ENCODE assay signal across 20 cellular contexts in the genomic region with DNA sequence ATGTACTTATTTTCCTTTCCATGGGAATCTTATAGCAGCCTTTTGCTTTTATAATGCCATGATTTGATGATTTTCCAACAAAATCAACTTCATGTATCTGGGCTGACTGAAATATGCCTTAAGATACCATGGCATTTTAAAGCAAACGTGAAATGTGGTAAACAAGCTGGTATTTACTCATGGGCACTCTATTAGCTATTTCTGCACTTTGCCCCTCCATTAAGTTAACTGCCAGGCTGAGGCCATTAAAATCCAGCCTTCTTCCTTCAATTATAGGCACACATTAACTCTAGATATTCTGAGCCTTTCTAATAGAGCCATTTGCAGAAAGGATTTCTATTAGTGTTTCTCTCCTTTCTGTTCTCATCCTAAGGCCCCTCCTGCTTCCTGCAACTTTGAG. TPM values are rescaled to one million over a fixed set of nuclear protein-coding genes. Genes with fewer than 3 reads are reported as not detected.
DNase-seq lines count a peak whose midpoint lies in the region; ATAC-seq, FAIRE-seq and TF ChIP-seq lines count a peak whose summit lies in the region.
"Had no signal": no experiment of that assay in that cellular context is flagged by ENCODE, and none has a peak within 500 bp of the region (broad histone marks: within the 10 kb centered on the region; RNA-seq: fewer than 3 reads in every experiment).

No MANE protein-coding gene starts in this region.

- peak overlapping the region; percentile 80 for H3K4me2 ChIP-seq in GM23338
- peak overlapping the region; percentile 40 for H3K4me2 ChIP-seq in neural cell (ENCODE audit: low read length)

- H3K4me3 ChIP-seq in GM23338 (peak overlapping the region; percentile 72), epithelial cell of proximal tubule (ENCODE audit: low read depth, low read length) (peak overlapping the region; percentile 60), neural cell (ENCODE audit: low read length) (peak overlapping the region; percentile 71)

- TF ChIP-seq EP300 in neural cell (conservative IDR thresholded peaks at IDR 0.05; ENCODE audit: poor library complexity, severe bottlenecking) = no peak

- peaks cover 28% of the 10 kb centered on the region for H3K27me3 Mint-ChIP-seq in GM23338 (ENCODE audit: insufficient read depth, low read depth, poor library complexity)

- H3F3A ChIP-seq in GM23338 (replicated peaks; ENCODE audit: low read depth) = no peaks in the 10 kb centered on the region
- no peaks in the 10 kb centered on the region for H3F3A ChIP-seq in neural cell (ENCODE audit: insufficient read depth, low read length, poor library complexity, severe bottlenecking)

- H3K36me3 ChIP-seq in GM23338 (ENCODE audit: insufficient read depth) = no peaks in the 10 kb centered on the region
- H3K36me3 ChIP-seq in neural cell (ENCODE audit: insufficient read depth, low read length) = no peaks in the 10 kb centered on the region
- H3K36me3 ChIP-seq: BE2C had no signal

- H3K9ac ChIP-seq in neural cell (ENCODE audit: low read length) = no peak overlapping the region

- peak overlapping the region; percentile 81 for H3K4me3 Mint-ChIP-seq in GM23338
- H3K4me3 Mint-ChIP-seq: activated CD8-positive, alpha-beta T cell treated with anti-CD3 and anti-CD28 coated beads for 36 hours; stimulated activated effector memory CD8-positive, alpha-beta T cell treated with anti-CD3 and anti-CD28 coated beads, Interleukin-12 subunit alpha, Interleukin-12 subunit beta, amount 100 ng/mL, for 72 hours had no signal

- no peak for DNase-seq in GM23338 (ENCODE audit: low spot score)
- peak; percentile 89 for DNase-seq in NCI-H2227 treated with DMSO at 0.1 percent for 48 hours (lab: John Stamatoyannopoulos, UW)
- DNase-seq in epithelial cell of proximal tubule (ENCODE audit: low read depth) = no peak
- no peak for DNase-seq in D721Med (ENCODE audit: insufficient read length, low spot score)
- no peak for DNase-seq in superior temporal gyrus (ENCODE audit: extremely low spot score)
- DNase-seq: activated CD8-positive, alpha-beta T cell treated with anti-CD3 and anti-CD28 coated beads for 36 hours; activated effector memory CD4-positive, alpha-beta T cell treated with Interleukin-2 at 50 U/mL for 16 hours; DMS79; MV-4-11; NCI-H510A; stimulated activated CD4-positive, alpha-beta T cell treated with anti-CD3 and anti-CD28 coated beads, Interleukin-4, amount 100 ng/mL, for 1 hour had no signal

- H3K9me2 ChIP-seq in GM23338 (ENCODE audit: insufficient read depth) (no peaks in the 10 kb centered on the region), neural cell (ENCODE audit: insufficient read depth, low read length) (no peaks in the 10 kb centered on the region)

- no peaks in the 10 kb centered on the region for H3K9me3 ChIP-seq in neural cell (ENCODE audit: low read length)
- H3K9me3 ChIP-seq: BE2C had no signal

- H3K4me1 ChIP-seq in GM23338 (ENCODE audit: insufficient read depth) = peaks cover 7% of the 10 kb centered on the region; the same call in 1 of the 2 replicates
- H3K4me1 ChIP-seq: BE2C had no signal

- no peaks in the 10 kb centered on the region; the same call in 2 of the 3 replicates for H3K36me3 Mint-ChIP-seq in GM23338 (ENCODE audit: low read depth)
- H3K36me3 Mint-ChIP-seq: stimulated activated effector memory CD8-positive, alpha-beta T cell treated with anti-CD3 and anti-CD28 coated beads, Interleukin-12 subunit alpha, Interleukin-12 subunit beta, amount 100 ng/mL, for 72 hours had no signal

- TF ChIP-seq CTCF in GM23338 (conservative IDR thresholded peaks at IDR 0.05; ENCODE audit: low read depth in 2 of 2) (no peak), epithelial cell of proximal tubule (conservative IDR thresholded peaks at IDR 0.05; ENCODE audit: low read depth, low read length) (no peak), neural cell (IDR thresholded peaks at IDR 0.05; ENCODE audit: poor library complexity, severe bottlenecking) (no peak), D721Med (IDR thresholded peaks at IDR 0.05; ENCODE audit: insufficient read depth, missing control alignments) (no peak)

- H2AFZ ChIP-seq in GM23338 (peak overlapping the region; percentile 98), neural cell (ENCODE audit: low read depth, low read length) (no peak overlapping the region)

- no peaks in the 10 kb centered on the region for H3K9me3 Mint-ChIP-seq in GM23338

- H3K79me2 ChIP-seq in GM23338 (replicated peaks; ENCODE audit: insufficient read depth) (no peaks in the 10 kb centered on the region), neural cell (replicated peaks; ENCODE audit: insufficient read depth, low read length) (no peaks in the 10 kb centered on the region)

- ATAC-seq in GM23338 (no peak), GM18520 (IDR thresholded peaks at IDR 0.05; ENCODE audit: unreplicated experiment) (no peak), GM18868 (IDR thresholded peaks at IDR 0.05; ENCODE audit: unreplicated experiment) (no peak)
- ATAC-seq: activated CD8-positive, alpha-beta T cell treated with anti-CD3 and anti-CD28 coated beads for 36 hours; stimulated activated effector memory CD8-positive, alpha-beta T cell treated with anti-CD3 and anti-CD28 coated beads, Interleukin-12 subunit alpha, Interleukin-12 subunit beta, amount 100 ng/mL, for 72 hours had no signal

- H3K27ac ChIP-seq in GM23338 (ENCODE audit: low read depth) (no peak overlapping the region), neural cell (ENCODE audit: low read length) (no peak overlapping the region)
- H3K27ac ChIP-seq: epithelial cell of prostate had no signal

- H3K27me3 ChIP-seq in GM23338 (ENCODE audit: insufficient read depth) (peaks cover 56% of the 10 kb centered on the region), neural cell (ENCODE audit: insufficient read depth, low read depth, low read length) (peaks cover 24% of the 10 kb centered on the region)

- no peak for FAIRE-seq in D721Med (lab: Jason Lieb, UNC)
- FAIRE-seq: bronchial epithelial cell had no signal

- no peak for TF ChIP-seq RAD21 in neural cell (conservative IDR thresholded peaks at IDR 0.05)

- peaks cover 15% of the 10 kb centered on the region; the same call in 2 of the 3 replicates for H3K4me1 Mint-ChIP-seq in GM23338

- no peak overlapping the region for H3K27ac Mint-ChIP-seq in GM23338
- H3K27ac Mint-ChIP-seq: activated CD8-positive, alpha-beta T cell treated with anti-CD3 and anti-CD28 coated beads for 36 hours; stimulated activated effector memory CD8-positive, alpha-beta T cell treated with anti-CD3 and anti-CD28 coated beads, Interleukin-12 subunit alpha, Interleukin-12 subunit beta, amount 100 ng/mL, for 72 hours had no signal

- H4K20me1 ChIP-seq in GM23338 (replicated peaks; ENCODE audit: insufficient read depth) = no peaks in the 10 kb centered on the region
- H4K20me1 ChIP-seq in neural cell (ENCODE audit: insufficient read depth) = no peaks in the 10 kb centered on the region

TF ChIP-seq in GM23338, 12 proteins besides CTCF, POLR2A, EP300 and RAD21 (continues in another document):
- TF ChIP-seq, protein P1, sequence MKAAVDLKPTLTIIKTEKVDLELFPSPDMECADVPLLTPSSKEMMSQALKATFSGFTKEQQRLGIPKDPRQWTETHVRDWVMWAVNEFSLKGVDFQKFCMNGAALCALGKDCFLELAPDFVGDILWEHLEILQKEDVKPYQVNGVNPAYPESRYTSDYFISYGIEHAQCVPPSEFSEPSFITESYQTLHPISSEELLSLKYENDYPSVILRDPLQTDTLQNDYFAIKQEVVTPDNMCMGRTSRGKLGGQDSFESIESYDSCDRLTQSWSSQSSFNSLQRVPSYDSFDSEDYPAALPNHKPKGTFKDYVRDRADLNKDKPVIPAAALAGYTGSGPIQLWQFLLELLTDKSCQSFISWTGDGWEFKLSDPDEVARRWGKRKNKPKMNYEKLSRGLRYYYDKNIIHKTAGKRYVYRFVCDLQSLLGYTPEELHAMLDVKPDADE (IDR thresholded peaks at IDR 0.05) = no peak

TF ChIP-seq in neural cell, 6 proteins besides CTCF, POLR2A, EP300 and RAD21:
- TF ChIP-seq SMC3 (conservative IDR thresholded peaks at IDR 0.05; ENCODE audit: poor library complexity) (no peak), MXI1 (conservative IDR thresholded peaks at IDR 0.05; ENCODE audit: poor library complexity, severe bottlenecking) (no peak), TAF1 (IDR thresholded peaks at IDR 0.05; ENCODE audit: low read depth) (no peak), EZH2 (IDR thresholded peaks at IDR 0.05; ENCODE audit: borderline replicate concordance, insufficient read depth, low read length, poor library complexity, severe bottlenecking) (no peak)
- TF ChIP-seq, protein P2, sequence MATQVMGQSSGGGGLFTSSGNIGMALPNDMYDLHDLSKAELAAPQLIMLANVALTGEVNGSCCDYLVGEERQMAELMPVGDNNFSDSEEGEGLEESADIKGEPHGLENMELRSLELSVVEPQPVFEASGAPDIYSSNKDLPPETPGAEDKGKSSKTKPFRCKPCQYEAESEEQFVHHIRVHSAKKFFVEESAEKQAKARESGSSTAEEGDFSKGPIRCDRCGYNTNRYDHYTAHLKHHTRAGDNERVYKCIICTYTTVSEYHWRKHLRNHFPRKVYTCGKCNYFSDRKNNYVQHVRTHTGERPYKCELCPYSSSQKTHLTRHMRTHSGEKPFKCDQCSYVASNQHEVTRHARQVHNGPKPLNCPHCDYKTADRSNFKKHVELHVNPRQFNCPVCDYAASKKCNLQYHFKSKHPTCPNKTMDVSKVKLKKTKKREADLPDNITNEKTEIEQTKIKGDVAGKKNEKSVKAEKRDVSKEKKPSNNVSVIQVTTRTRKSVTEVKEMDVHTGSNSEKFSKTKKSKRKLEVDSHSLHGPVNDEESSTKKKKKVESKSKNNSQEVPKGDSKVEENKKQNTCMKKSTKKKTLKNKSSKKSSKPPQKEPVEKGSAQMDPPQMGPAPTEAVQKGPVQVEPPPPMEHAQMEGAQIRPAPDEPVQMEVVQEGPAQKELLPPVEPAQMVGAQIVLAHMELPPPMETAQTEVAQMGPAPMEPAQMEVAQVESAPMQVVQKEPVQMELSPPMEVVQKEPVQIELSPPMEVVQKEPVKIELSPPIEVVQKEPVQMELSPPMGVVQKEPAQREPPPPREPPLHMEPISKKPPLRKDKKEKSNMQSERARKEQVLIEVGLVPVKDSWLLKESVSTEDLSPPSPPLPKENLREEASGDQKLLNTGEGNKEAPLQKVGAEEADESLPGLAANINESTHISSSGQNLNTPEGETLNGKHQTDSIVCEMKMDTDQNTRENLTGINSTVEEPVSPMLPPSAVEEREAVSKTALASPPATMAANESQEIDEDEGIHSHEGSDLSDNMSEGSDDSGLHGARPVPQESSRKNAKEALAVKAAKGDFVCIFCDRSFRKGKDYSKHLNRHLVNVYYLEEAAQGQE (IDR thresholded peaks at IDR 0.05; ENCODE audit: borderline replicate concordance) = no peak

RNA-seq across cellular contexts. Expression of gene KCNJ3, which starts 1.7 kb away (rescaled TPM):
- total RNA-seq in GM23338 (2014; rRNA removed; shearing (Covaris generic)) = 0.28 and 0.74 TPM in 2 replicates
- polyA plus RNA-seq in GM23338 (2016; fragmentation: Nextera tagmentation; extraction: Ambion mirVana) (0.05 and 0.19 TPM in 2 replicates), neural cell (0.68 and 2.3 TPM in 2 replicates)
- total RNA-seq in epithelial cell of proximal tubule = 0.12 TPM in 1 of 2 replicates, not detected in the other
- 2.2 and 5.1 TPM in 2 replicates for polyA minus RNA-seq in neural cell
- total RNA-seq: activated CD8-positive, alpha-beta T cell treated with anti-CD3 and anti-CD28 coated beads for 36 hours; bronchial epithelial cell; HT1080; pulmonary artery endothelial cell had no signal
